15 cellular contexts compared by ENCODE assay signal in the genomic region with DNA sequence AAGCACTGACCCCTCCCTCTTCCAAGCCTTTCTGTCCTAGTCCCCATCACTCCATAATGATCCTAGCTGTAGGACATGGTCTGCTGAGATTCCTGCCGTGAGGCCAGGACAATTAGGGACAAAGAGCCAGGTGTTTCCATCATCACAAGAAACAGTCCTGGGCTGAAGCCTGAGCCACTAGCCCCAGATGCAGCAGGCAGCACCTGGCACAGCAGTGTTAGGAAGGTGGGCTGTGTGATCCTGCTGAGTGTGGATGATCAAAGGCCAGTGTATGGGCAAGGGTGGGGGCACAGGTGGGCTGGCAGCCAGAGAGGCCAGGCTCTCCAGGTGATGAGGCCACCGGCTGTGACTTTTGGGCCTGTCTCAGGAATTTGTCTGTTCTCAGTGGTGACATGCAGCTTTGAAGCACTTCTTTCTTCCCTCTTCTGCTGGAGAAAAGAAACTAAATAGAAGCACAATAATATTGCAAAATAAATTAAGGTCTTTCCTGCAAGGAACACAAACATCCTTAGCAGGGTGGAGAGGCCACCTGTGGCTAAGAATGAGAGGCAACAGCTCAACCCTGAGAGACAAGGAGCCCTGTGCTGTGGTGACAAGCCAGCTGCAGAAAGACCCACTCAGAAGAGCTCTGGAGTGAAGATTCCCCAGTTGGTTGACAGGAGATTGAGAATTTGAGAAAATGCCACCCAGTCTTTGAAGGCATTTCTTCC.
"Had no signal": no experiment of that assay in that cellular context is flagged by ENCODE, and none has a peak within 500 bp of the region (broad histone marks: within the 10 kb centered on the region; RNA-seq: fewer than 3 reads in every experiment).

No MANE protein-coding gene starts in this region.

- H3K36me3 ChIP-seq: tibial artery had no signal

- DNase-seq: activated CD4-positive, alpha-beta T cell treated with anti-CD3 and anti-CD28 coated beads, Interleukin-2, amount 10 ng/mL, durations not matched to agents 24 days and 14 days; activated CD4-positive, CD25-positive, alpha-beta regulatory T cell; activated naive CD8-positive, alpha-beta T cell treated with anti-CD3 and anti-CD28 coated beads for 36 hours; cortex of kidney; effector CD8-positive, alpha-beta T cell; foreskin fibroblast; kidney glomerular epithelial cell; occipital lobe; right cardiac atrium; stimulated activated CD4-positive, alpha-beta T cell treated with anti-CD3 and anti-CD28 coated beads, Interleukin-15, amount 100 ng/mL, for 24 hours; stimulated activated CD4-positive, alpha-beta T cell treated with anti-CD3 and anti-CD28 coated beads, Interleukin-4, amount 100 ng/mL, for 24 hours; stimulated activated naive CD4-positive, alpha-beta T cell; tibial artery had no signal

- H3K27ac ChIP-seq: skin epidermis, tibial artery had no signal

- H3K9me3 ChIP-seq: tibial artery had no signal

- FAIRE-seq: TTC549 had no signal

- H3K4me1 ChIP-seq: tibial artery had no signal

- H3K27me3 ChIP-seq: tibial artery had no signal

- H3K4me3 ChIP-seq: skin epidermis, tibial artery had no signal
